ENCODE assay signal across 17 cellular contexts in the genomic region with DNA sequence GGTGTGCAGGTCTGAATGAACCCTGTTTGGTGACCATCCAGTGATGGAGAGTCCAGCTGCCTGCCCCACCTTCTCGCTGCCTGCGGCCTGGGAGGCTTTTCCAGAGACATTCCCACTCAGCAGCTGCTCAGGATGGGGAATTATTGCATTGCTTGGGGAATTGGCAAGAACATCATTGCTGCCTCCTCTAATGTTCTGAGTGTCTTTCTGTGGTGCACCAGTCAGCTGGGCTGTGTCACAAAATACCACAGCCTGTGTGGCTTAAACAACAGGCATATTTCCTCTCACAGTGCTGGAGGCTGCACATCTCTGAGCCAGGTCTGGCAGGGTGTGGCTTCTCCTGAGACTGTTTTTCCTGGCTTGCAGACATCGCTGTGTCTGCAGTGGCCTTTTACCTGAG.
"Had no signal": no experiment of that assay in that cellular context is flagged by ENCODE, and none has a peak within 500 bp of the region (broad histone marks: within the 10 kb centered on the region; RNA-seq: fewer than 3 reads in every experiment).

No MANE protein-coding gene starts in this region.

- DNase-seq: activated CD4-positive, alpha-beta T cell treated with anti-CD3 and anti-CD28 coated beads for 4 hours; activated CD8-positive, alpha-beta T cell treated with anti-CD3 and anti-CD28 coated beads, Interleukin-2, amount 10 ng/mL, durations not matched to agents 7 days and 5 days; activated T-cell treated with anti-CD3 and anti-CD28 coated beads, Interleukin-2, amount 50 U/mL, for 48 hours; body of pancreas; IMR-90; Kasumi-1; KBM-7; NCI-H1092; NCI-H2029; NCI-H345; NCI-H510A; NCI-H526 treated with DMSO at 0.1 percent for 48 hours; NCI-H82; RPMI8226; SHP77 had no signal

- H3K4me3 ChIP-seq: ascending aorta, body of pancreas had no signal

- H3K27me3 ChIP-seq: ascending aorta, body of pancreas had no signal

- H3K27ac ChIP-seq: ascending aorta, body of pancreas had no signal

- H3K4me1 ChIP-seq: ascending aorta, body of pancreas had no signal

- H3K9me3 ChIP-seq: ascending aorta, body of pancreas had no signal

- ATAC-seq: activated CD4-positive, CD25-positive, alpha-beta regulatory T cell treated with anti-CD3 and anti-CD28 coated beads, Interleukin-2, amount 50 U/mL, for 24 hours; activated CD8-positive, alpha-beta T cell treated with anti-CD3 and anti-CD28 coated beads, Interleukin-2, amount 10 ng/mL, durations not matched to agents 7 days and 5 days; body of pancreas had no signal
